In the genomic region with DNA sequence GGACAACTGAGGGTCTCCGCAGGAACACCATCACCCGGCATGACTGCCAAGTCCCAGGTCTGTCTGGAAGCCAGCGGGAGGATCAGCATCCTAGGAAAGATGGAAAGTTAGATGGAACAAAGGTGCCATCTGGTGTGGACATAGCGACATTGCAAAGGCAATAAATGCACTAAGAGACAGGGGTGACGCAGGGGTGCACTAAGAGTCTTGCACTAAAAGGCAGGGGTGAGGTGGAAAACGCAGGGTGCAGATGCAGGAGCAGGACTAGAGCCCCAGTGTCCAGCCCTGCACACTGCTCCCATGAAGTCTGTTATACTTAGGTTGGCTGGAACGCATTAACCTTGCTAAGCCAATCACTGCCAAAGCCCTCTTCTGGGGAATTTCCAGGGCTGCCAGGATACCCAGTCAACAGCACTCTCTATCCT, we compare ENCODE assay signal across 7 cellular contexts. TPM values are rescaled to one million over a fixed set of nuclear protein-coding genes. Genes with fewer than 3 reads are reported as not detected.
DNase-seq lines count a peak whose midpoint lies in the region; ATAC-seq and TF ChIP-seq lines count a peak whose summit lies in the region.

No MANE protein-coding gene starts in this region.

- ATAC-seq in left lobe of liver, result peak; percentile 59
- peak; percentile 69 for ATAC-seq in aorta (ENCODE audit: low FRiP score)
- ATAC-seq in GM19324 (IDR thresholded peaks at IDR 0.05; ENCODE audit: low FRiP score, unreplicated experiment), result no peak
- no peak for ATAC-seq in GM19351 (IDR thresholded peaks at IDR 0.05; ENCODE audit: unreplicated experiment)

- H3K27ac ChIP-seq in aorta (ENCODE audit: low read depth in 1 of 2, low read length in 2 of 2), result no peak overlapping the region

- DNase-seq in GM12864 (ENCODE audit: low read depth), result no peak
- peak; percentile 64 for DNase-seq in NCI-H1694 treated with DMSO at 0.1 percent for 48 hours (lab: John Stamatoyannopoulos, UW)
- DNase-seq in cardiac fibroblast (ENCODE audit: low read depth in 2 of 2), result peak; percentile 74 to 84
- no peak for DNase-seq in left lobe of liver (ENCODE audit: low spot score)
- DNase-seq in aorta, result peak in 1 of 2 donors; percentile 65

- H3K27me3 ChIP-seq in aorta (ENCODE audit: control insufficient read depth in 1 of 2, insufficient read depth in 2 of 2, low read length in 1 of 2), result no peaks in the 10 kb centered on the region

- WGBS in aorta, 2 donors, result 31 to 34% methylated on average over 7 of the region's 7 CpGs

- TF ChIP-seq CTCF in GM12864 (IDR thresholded peaks at IDR 0.05; ENCODE audit: low read depth, low read length, missing control alignments) (peak; percentile 78), cardiac fibroblast (IDR thresholded peaks at IDR 0.05; ENCODE audit: low read depth, low read length) (peak; percentile 69)

- H3K9me3 ChIP-seq in aorta (ENCODE audit: control insufficient read depth, low read length), result no peaks in the 10 kb centered on the region

- H3K36me3 ChIP-seq in aorta (ENCODE audit: control insufficient read depth in 1 of 2, insufficient read depth in 2 of 2, low read length in 1 of 2), result no peaks in the 10 kb centered on the region

- H3K4me3 ChIP-seq in GM12864 (ENCODE audit: low read depth, low read length) (no peak overlapping the region), cardiac fibroblast (replicated peaks in 1 of 2; ENCODE audit: low read depth in 2 of 2, low read length in 2 of 2) (no peak overlapping the region), aorta (ENCODE audit: low read length in 2 of 2) (no peak overlapping the region)

- intact Hi-C loops in aorta (cut with DNase I), result loop anchor here (2.0 to 10.0 kb wide), 4 partner anchors 241 to 296 kb away; a partner anchor contains a TSS

- H3K4me1 ChIP-seq in aorta (ENCODE audit: control insufficient read depth in 1 of 2, insufficient read depth in 2 of 2, low read length in 2 of 2), result peaks cover 0 to 4% of the 10 kb centered on the region in 2 donors

RNA-seq across cellular contexts. Expression of a gene that starts 15.5 kb away (rescaled TPM):
- total RNA-seq in left lobe of liver (72.9 TPM), aorta (10 to 100 TPM; 61.7 to 64.7 TPM)
- polyA plus RNA-seq in aorta, result 100 to 1,000 TPM; 168 to 210 TPM

RNA-seq across cellular contexts. Expression of a gene that starts 28.9 kb away (rescaled TPM):
- 90.0 TPM for total RNA-seq in left lobe of liver
- total RNA-seq in aorta, result 100 to 1,000 TPM; 120 to 140 TPM
- polyA plus RNA-seq in aorta, result 10 to 100 TPM; 18.7 to 19.0 TPM

RNA-seq across cellular contexts. Expression of a gene that starts 56.2 kb away (rescaled TPM):
- total RNA-seq in left lobe of liver (90.7 TPM), aorta (1,000 to 10,000 TPM; 2,087 to 2,608 TPM)
- 1,000 to 10,000 TPM; 1,151 to 1,861 TPM for polyA plus RNA-seq in aorta

Comparison
In these comparisons a context has a peak if more than half of its experiments do, and no peak if none do; other contexts are left out.
1. DNase-seq: peak in NCI-H1694 treated with DMSO at 0.1 percent for 48 hours (single experiment) and cardiac fibroblast (2 of 2); none in GM12864 (single experiment) and left lobe of liver (single experiment).
2. ATAC-seq: peak in left lobe of liver (single experiment) and aorta (single experiment); none in GM19324 (single experiment) and GM19351 (single experiment).
3. RNA of a gene that starts 56.2 kb away (total RNA-seq): 2,087 to 2,608 TPM in aorta; 90.7 TPM in left lobe of liver (single experiment); every median in the first group is over 10 times any median in the second.